Comparison of ENCODE assay signal across 8 cellular contexts in the genomic region with DNA sequence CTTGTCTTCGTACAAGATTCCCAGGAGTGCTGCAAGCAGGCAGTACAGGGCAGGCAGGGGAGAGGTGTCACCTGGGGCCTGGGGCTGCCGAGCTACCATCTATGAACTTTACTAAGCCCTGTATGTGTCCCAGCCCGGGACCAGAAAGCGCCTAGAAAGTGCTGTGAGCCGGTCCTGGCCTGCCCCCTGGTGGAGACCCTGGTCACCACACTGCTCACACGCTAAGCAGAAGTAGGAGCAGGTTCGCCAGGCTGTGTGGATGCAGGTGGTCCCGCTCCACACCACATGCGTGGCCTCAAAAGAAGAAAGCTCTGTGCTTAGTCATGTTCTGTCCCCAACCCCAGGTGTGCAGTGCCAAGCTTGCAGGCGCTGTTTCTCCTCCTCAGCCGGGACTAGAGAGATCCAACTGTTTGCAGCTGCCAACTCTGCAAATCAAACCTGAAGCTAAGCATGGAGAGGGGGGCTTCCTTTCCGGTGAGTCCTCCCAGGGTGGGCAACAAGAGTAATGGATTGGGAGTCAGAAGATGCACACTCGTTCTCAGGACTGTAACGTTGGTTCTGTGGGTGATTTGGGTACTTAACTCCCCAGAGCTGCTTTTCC. TPM values are rescaled to one million over a fixed set of nuclear protein-coding genes. Genes with fewer than 3 reads are reported as not detected.
DNase-seq lines count a peak whose midpoint lies in the region; ATAC-seq, FAIRE-seq and TF ChIP-seq lines count a peak whose summit lies in the region.
"Not testable (repeated sequence)": the region's sequence is repeated elsewhere in the genome, so short reads cannot be mapped to it uniquely, and the experiment has no call there.

No MANE protein-coding gene starts in this region.

- dilution Hi-C loops in endothelial cell of umbilical vein (cut with MboI; ENCODE audit: extremely low pct_ligation_motif_present, low sequenced_read_pairs): not testable (repeated sequence)

- DNase-seq in 8988T (peak; percentile 35), NCI-H146 (lab: John Stamatoyannopoulos, UW) (peak; percentile 31), endothelial cell of umbilical vein (ENCODE audit: low read depth, low spot score) (peak; percentile 37), lung (ENCODE audit: low spot score) (peak; percentile 73)
- DNase-seq in activated T-helper 1 cell treated with anti-CD3 and anti-CD28 coated beads, Interleukin-12 subunit alpha, Interleukin-12 subunit beta, Interleukin-2, Interleukin-4 antibody, amounts not matched to agents 30 ng/mL and 10 ng/mL and 1 ng/mL, durations not matched to agents 14 hours and 24 hours and 36 hours (ENCODE audit: low spot score): peak; percentile 65
- DNase-seq in stimulated activated CD4-positive, alpha-beta T cell treated with anti-CD3 and anti-CD28 coated beads, Interleukin-2, amount 100 ng/mL, for 24 hours: peak; percentile 80 to 81

- not testable (repeated sequence) for H3K27me3 ChIP-seq in SU-DHL-6 (ENCODE audit: low read length); endothelial cell of umbilical vein (ENCODE audit: control insufficient read depth in 2 of 2, insufficient read depth in 2 of 2, low read length in 2 of 2); lung (ENCODE audit: control insufficient read depth, insufficient read depth)

- not testable (repeated sequence) for H3K9me3 Mint-ChIP-seq in activated T-helper 1 cell treated with anti-CD3 and anti-CD28 coated beads, Interleukin-12 subunit alpha, Interleukin-12 subunit beta, Interleukin-2, Interleukin-4 antibody, amounts not matched to agents 30 ng/mL and 10 ng/mL and 1 ng/mL, durations not matched to agents 14 hours and 24 hours and 36 hours

- H3K9me1 ChIP-seq in endothelial cell of umbilical vein (replicated peaks; ENCODE audit: control insufficient read depth, extremely low read depth, insufficient read depth, low read length): not testable (repeated sequence)

- H3K9me3 ChIP-seq in SU-DHL-6 (ENCODE audit: insufficient read depth, low read length); endothelial cell of umbilical vein (replicated peaks; ENCODE audit: control insufficient read depth, insufficient read depth, low read length); lung (ENCODE audit: control insufficient read depth in 2 of 2, insufficient read depth in 1 of 2, low read length in 1 of 2): not testable (repeated sequence)

- POLR2A ChIA-PET in endothelial cell of umbilical vein (lab: Charles Lee): not testable (repeated sequence)

- not testable (repeated sequence) for H4K20me1 ChIP-seq in SU-DHL-6 (ENCODE audit: low read depth, low read length); endothelial cell of umbilical vein (replicated peaks; ENCODE audit: control insufficient read depth, extremely low read depth, insufficient read depth, low read length)

- not testable (repeated sequence) for H3K4me2 ChIP-seq in SU-DHL-6 (ENCODE audit: low read depth, low read length, poor library complexity, severe bottlenecking); endothelial cell of umbilical vein (ENCODE audit: insufficient read depth, low read length)

- WGBS in lung, 2 donors: 10 to 13% methylated on average over 14 of the region's 14 CpGs

- not testable (repeated sequence) for BruUV-seq in endothelial cell of umbilical vein (replicated peaks; lab: Mats Ljungman, UMichigan)

- not testable (repeated sequence) for ATAC-seq in lung (ENCODE audit: insufficient read depth, low FRiP score)

- H3K36me3 Mint-ChIP-seq in activated T-helper 1 cell treated with anti-CD3 and anti-CD28 coated beads, Interleukin-12 subunit alpha, Interleukin-12 subunit beta, Interleukin-2, Interleukin-4 antibody, amounts not matched to agents 30 ng/mL and 10 ng/mL and 1 ng/mL, durations not matched to agents 14 hours and 24 hours and 36 hours (ENCODE audit: low read depth): not testable (repeated sequence)

- H3K4me1 Mint-ChIP-seq in activated T-helper 1 cell treated with anti-CD3 and anti-CD28 coated beads, Interleukin-12 subunit alpha, Interleukin-12 subunit beta, Interleukin-2, Interleukin-4 antibody, amounts not matched to agents 30 ng/mL and 10 ng/mL and 1 ng/mL, durations not matched to agents 14 hours and 24 hours and 36 hours (ENCODE audit: low read depth): not testable (repeated sequence)

- H3K4me3 ChIP-seq in SU-DHL-6 (ENCODE audit: insufficient read depth, low read length, poor library complexity, severe bottlenecking); endothelial cell of umbilical vein (replicated peaks in 1 of 3; ENCODE audit: insufficient read depth in 1 of 3, low read depth in 1 of 3, low read length in 3 of 3); lung: not testable (repeated sequence)

- H2AFZ ChIP-seq in SU-DHL-6 (ENCODE audit: low read depth, low read length, severe bottlenecking); endothelial cell of umbilical vein (ENCODE audit: low read depth, low read length): not testable (repeated sequence)

- H3K4me1 ChIP-seq in endothelial cell of umbilical vein (ENCODE audit: control insufficient read depth, extremely low read depth, insufficient read depth, low read length); lung (ENCODE audit: control insufficient read depth in 2 of 2, insufficient read depth in 2 of 2, low read length in 2 of 2): not testable (repeated sequence)

- FAIRE-seq in endothelial cell of umbilical vein (lab: Jason Lieb, UNC): peak; percentile 91

- peak; percentile 71 for TF ChIP-seq CTCF in GM12873 (IDR thresholded peaks at IDR 0.05; ENCODE audit: insufficient read depth, low read depth, low read length, missing control alignments)
- peak; percentile 48 for TF ChIP-seq CTCF in SU-DHL-6 (IDR thresholded peaks at IDR 0.05; ENCODE audit: insufficient read depth, low read length, poor library complexity, severe bottlenecking)
- TF ChIP-seq CTCF in endothelial cell of umbilical vein (IDR thresholded peaks at IDR 0.05; ENCODE audit: extremely low read depth in 1 of 2, insufficient read depth in 1 of 2, low read depth in 1 of 2, low read length in 2 of 2): peak; percentile 40 to 66
- peak; percentile 21 for TF ChIP-seq CTCF in lung (IDR thresholded peaks at IDR 0.05; ENCODE audit: control extremely low read depth, extremely low read depth)

- CTCF ChIA-PET in endothelial cell of umbilical vein (lab: Charles Lee): interaction anchor here (0.6 to 1.4 kb wide), 6 partner anchors 27 to 341 kb away, joined by 3 to 14 read pairs (median 4); a partner anchor contains a TSS

- intact Hi-C loops in activated T-helper 1 cell treated with anti-CD3 and anti-CD28 coated beads, Interleukin-12 subunit alpha, Interleukin-12 subunit beta, Interleukin-2, Interleukin-4 antibody, amounts not matched to agents 30 ng/mL and 10 ng/mL and 1 ng/mL, durations not matched to agents 14 hours and 24 hours and 36 hours (cut with micrococcal nuclease): loop anchor here (1.0 kb wide), 2 partner anchors 268 to 342 kb away; a partner anchor contains a TSS
- intact Hi-C loops in endothelial cell of umbilical vein (cut with micrococcal nuclease): loop anchor here (1.0 kb wide), 2 partner anchors 268 to 342 kb away; a partner anchor contains a TSS

- not testable (repeated sequence) for H3K9ac ChIP-seq in SU-DHL-6 (ENCODE audit: low read length); endothelial cell of umbilical vein (replicated peaks; ENCODE audit: extremely low read depth, insufficient read depth, low read length)

- TF ChIP-seq POLR2A in endothelial cell of umbilical vein (IDR thresholded peaks at IDR 0.05; ENCODE audit: low read depth, low read length): not testable (repeated sequence)

- H3K9me2 ChIP-seq in SU-DHL-6 (replicated peaks; ENCODE audit: insufficient read depth, low read length): not testable (repeated sequence)

- H3K27ac ChIP-seq in SU-DHL-6 (ENCODE audit: low read depth, low read length); endothelial cell of umbilical vein (ENCODE audit: insufficient read depth, low read depth, low read length); lung (ENCODE audit: low read depth in 1 of 2, low read length in 1 of 2): not testable (repeated sequence)

- H3K4me3 Mint-ChIP-seq in activated T-helper 1 cell treated with anti-CD3 and anti-CD28 coated beads, Interleukin-12 subunit alpha, Interleukin-12 subunit beta, Interleukin-2, Interleukin-4 antibody, amounts not matched to agents 30 ng/mL and 10 ng/mL and 1 ng/mL, durations not matched to agents 14 hours and 24 hours and 36 hours: not testable (repeated sequence)

- H3K27me3 Mint-ChIP-seq in activated T-helper 1 cell treated with anti-CD3 and anti-CD28 coated beads, Interleukin-12 subunit alpha, Interleukin-12 subunit beta, Interleukin-2, Interleukin-4 antibody, amounts not matched to agents 30 ng/mL and 10 ng/mL and 1 ng/mL, durations not matched to agents 14 hours and 24 hours and 36 hours (ENCODE audit: insufficient read depth): peaks cover 13% of the 10 kb centered on the region

- H3K79me2 ChIP-seq in SU-DHL-6 (ENCODE audit: insufficient read depth, low read length); endothelial cell of umbilical vein (ENCODE audit: control insufficient read depth, insufficient read depth, low read length): not testable (repeated sequence)

- not testable (repeated sequence) for H3K27ac Mint-ChIP-seq in activated T-helper 1 cell treated with anti-CD3 and anti-CD28 coated beads, Interleukin-12 subunit alpha, Interleukin-12 subunit beta, Interleukin-2, Interleukin-4 antibody, amounts not matched to agents 30 ng/mL and 10 ng/mL and 1 ng/mL, durations not matched to agents 14 hours and 24 hours and 36 hours

- H3F3A ChIP-seq in SU-DHL-6 (ENCODE audit: insufficient read depth): not testable (repeated sequence)

- H3K36me3 ChIP-seq in SU-DHL-6 (ENCODE audit: low read length); endothelial cell of umbilical vein (ENCODE audit: control insufficient read depth in 2 of 2, extremely low read depth in 1 of 2, insufficient read depth in 2 of 2, low read length in 2 of 2); lung (ENCODE audit: control insufficient read depth in 2 of 2, insufficient read depth in 2 of 2, low read length in 2 of 2): not testable (repeated sequence)

RNA-seq across cellular contexts. Expression of a gene that starts 31.7 kb away (rescaled TPM):
- total RNA-seq in activated T-helper 1 cell treated with anti-CD3 and anti-CD28 coated beads, Interleukin-12 subunit alpha, Interleukin-12 subunit beta, Interleukin-2, Interleukin-4 antibody, amounts not matched to agents 30 ng/mL and 10 ng/mL and 1 ng/mL, durations not matched to agents 14 hours and 24 hours and 36 hours: 78.5 and 94.8 TPM in 2 replicates
- total RNA-seq in endothelial cell of umbilical vein (77.1 and 79.7 TPM in 2 replicates), lung (10 to 100 TPM; 43.8 to 66.1 TPM)
- polyA plus RNA-seq in endothelial cell of umbilical vein (13.0 and 16.3 TPM in 2 replicates), lung (10 to 100 TPM; 19.5 to 46.5 TPM)
- polyA plus RNA-seq in endothelial cell of umbilical vein (2011; cell fraction: cytosol; rRNA removed): 15.3 and 15.5 TPM in 2 replicates
- 36.0 and 53.4 TPM in 2 replicates for polyA plus RNA-seq in endothelial cell of umbilical vein (2011; cell fraction: nucleus; rRNA removed)
- 35.3 and 41.6 TPM in 2 replicates for polyA plus RNA-seq in endothelial cell of umbilical vein (2012)
- 22.4 and 58.9 TPM in 2 replicates for polyA minus RNA-seq in endothelial cell of umbilical vein
- polyA minus RNA-seq in endothelial cell of umbilical vein (2011; cell fraction: cytosol; rRNA and poly(A)+ RNA removed): 11.6 TPM
- 30.3 and 39.3 TPM in 2 replicates for polyA minus RNA-seq in endothelial cell of umbilical vein (2011; cell fraction: nucleus; rRNA and poly(A)+ RNA removed)

Comparison
In these comparisons a context has a peak if more than half of its experiments do, and no peak if none do; other contexts are left out.
1. CTCF ChIP-seq: peak in every context shown above with its lines; median percentile 71 in GM12873; 53 in endothelial cell of umbilical vein; 48 in SU-DHL-6; 21 in lung.